ENCODE assay signal across 7 cellular contexts in genomic region chr1:71859806-71860205, GRCh38.
"Had no signal": no experiment of that assay in that cellular context is flagged by ENCODE, and none has a peak within 500 bp of the region (broad histone marks: within the 10 kb centered on the region; RNA-seq: fewer than 3 reads in every experiment).

No MANE protein-coding gene starts in this region.

- DNase-seq: GM23248, GOT3, H9, HCEC 1CT, KBM-7 had no signal

- H3K27ac ChIP-seq: GM23248, HL-60 had no signal

- H3K4me3 ChIP-seq: GM23248 had no signal

- ATAC-seq: HepG2 had no signal
